5 cellular contexts compared by ENCODE assay signal in genomic region chr13:72201726-72202125, GRCh38.
"Had no signal": no experiment of that assay in that cellular context is flagged by ENCODE, and none has a peak within 500 bp of the region (broad histone marks: within the 10 kb centered on the region; RNA-seq: fewer than 3 reads in every experiment).

No MANE protein-coding gene starts in this region.

- H3K27ac Mint-ChIP-seq: IgD-negative memory B cell had no signal

- H3K27ac ChIP-seq: HL-60 had no signal

- ATAC-seq: HepG2, K562 had no signal

- H3K4me3 Mint-ChIP-seq: IgD-negative memory B cell had no signal

- DNase-seq: IMR-90 had no signal

- H3K4me3 ChIP-seq: K562 had no signal

- H3K27me3 Mint-ChIP-seq: IgD-negative memory B cell had no signal

- H3K9me3 Mint-ChIP-seq: IgD-negative memory B cell had no signal

- H3K4me1 Mint-ChIP-seq: IgD-negative memory B cell had no signal

- H3K36me3 Mint-ChIP-seq: IgD-negative memory B cell had no signal
